Comparison of ENCODE assay signal across 2 cellular contexts in genomic region chr14:36443374-36443773, GRCh38.
TF ChIP-seq lines count a peak whose summit lies in the region.

No MANE protein-coding gene starts in this region.

TF ChIP-seq in GM23338, 12 proteins besides CTCF, POLR2A, EP300 and RAD21 (continued from another document):
- TF ChIP-seq ZNF462 (CRISPR knock-in tag; IDR thresholded peaks at IDR 0.05) = no peak
TF ChIP-seq in GM23338: peak in this region for 0.

TF ChIP-seq in HEK293, 187 proteins besides CTCF, POLR2A, EP300 and RAD21 (continued from another document):
- peak; percentile 67 for TF ChIP-seq PRDM6 (tag by site-specific recombination; IDR thresholded peaks at IDR 0.05)
- no peak for TF ChIP-seq ZNF561 (tag by site-specific recombination; IDR thresholded peaks at IDR 0.05; ENCODE audit: borderline replicate concordance)
- no peak for TF ChIP-seq ZNF600 (tag by site-specific recombination; IDR thresholded peaks at IDR 0.05)
- TF ChIP-seq ZNF423 (tag by site-specific recombination; IDR thresholded peaks at IDR 0.05) = no peak
- TF ChIP-seq SCRT2 (tag by site-specific recombination; IDR thresholded peaks at IDR 0.05) = peak; percentile 83; the same call in 1 of the 2 replicates
- peak; percentile 50 for TF ChIP-seq ZIC2 (tag by site-specific recombination; IDR thresholded peaks at IDR 0.05)
TF ChIP-seq in HEK293: peak in this region for 4.
